Comparison of ENCODE assay signal across 8 cellular contexts in genomic region chr7:131188367-131189339, GRCh38.
DNase-seq lines count a peak whose midpoint lies in the region; ATAC-seq and TF ChIP-seq lines count a peak whose summit lies in the region.

No MANE protein-coding gene starts in this region.

- no peaks in the 10 kb centered on the region for H3K9me3 ChIP-seq in neutrophil
- no peaks in the 10 kb centered on the region for H3K9me3 ChIP-seq in upper lobe of right lung

- H3K27me3 ChIP-seq in neutrophil: peaks cover 9% of the 10 kb centered on the region
- no peaks in the 10 kb centered on the region for H3K27me3 ChIP-seq in upper lobe of right lung

- ATAC-seq in GM18873 (IDR thresholded peaks at IDR 0.05; ENCODE audit: low FRiP score, unreplicated experiment) (peak; percentile 68), HG03432 (IDR thresholded peaks at IDR 0.05; ENCODE audit: unreplicated experiment) (peak; percentile 94), upper lobe of right lung (peak; percentile 70)

- no peak overlapping the region for H3K4me3 ChIP-seq in astrocyte of the spinal cord (ENCODE audit: low read depth, low read length)
- no peak overlapping the region for H3K4me3 ChIP-seq in neutrophil (ENCODE audit: low read depth in 1 of 2, low read length in 1 of 2)
- no peak overlapping the region for H3K4me3 ChIP-seq in upper lobe of right lung

- intact Hi-C loops in upper lobe of right lung (cut with DNase I): no loop called here

- peak; percentile 92 for DNase-seq in AG08395 (ENCODE audit: low spot score)
- DNase-seq in T-helper 22 cell (ENCODE audit: low read depth): peak; percentile 58
- DNase-seq in astrocyte of the spinal cord (ENCODE audit: low read depth, low spot score): peak; percentile 97
- no peak for DNase-seq in upper lobe of right lung
- DNase-seq in NCI-H1417 treated with DMSO at 0.1 percent for 48 hours (lab: John Stamatoyannopoulos, UW): no peak

- TF ChIP-seq CTCF in astrocyte of the spinal cord (IDR thresholded peaks at IDR 0.05; ENCODE audit: low read depth, low read length) (no peak), neutrophil (IDR thresholded peaks at IDR 0.05) (no peak), upper lobe of right lung (IDR thresholded peaks at IDR 0.05) (no peak)

- H3K27ac ChIP-seq in neutrophil (peak overlapping the region; percentile 74), upper lobe of right lung (no peak overlapping the region)

- H3K4me1 ChIP-seq in neutrophil (ENCODE audit: control insufficient read depth in 1 of 2, insufficient read depth in 1 of 2, low read depth in 1 of 2, low read length in 1 of 2) (peaks cover 10 to 24% of the 10 kb centered on the region in 2 experiments), upper lobe of right lung (peaks cover 6% of the 10 kb centered on the region)

- in situ Hi-C loops in astrocyte of the spinal cord (cut with HindIII; ENCODE audit: low sequenced_read_pairs): no loop called here

- H3K36me3 ChIP-seq in neutrophil (no peaks in the 10 kb centered on the region), upper lobe of right lung (no peaks in the 10 kb centered on the region)

Comparison
In these comparisons a context has a peak if more than half of its experiments do, and no peak if none do; other contexts are left out.
1. DNase-seq: peak in AG08395 (single experiment), T-helper 22 cell (single experiment) and astrocyte of the spinal cord (single experiment); none in upper lobe of right lung (single experiment) and NCI-H1417 treated with DMSO at 0.1 percent for 48 hours (single experiment).
2. Peak in every context shown above with its lines, with median percentiles within 50 percentile points of each other: ATAC-seq.